Comparison of ENCODE assay signal across 8 cellular contexts in the genomic region with DNA sequence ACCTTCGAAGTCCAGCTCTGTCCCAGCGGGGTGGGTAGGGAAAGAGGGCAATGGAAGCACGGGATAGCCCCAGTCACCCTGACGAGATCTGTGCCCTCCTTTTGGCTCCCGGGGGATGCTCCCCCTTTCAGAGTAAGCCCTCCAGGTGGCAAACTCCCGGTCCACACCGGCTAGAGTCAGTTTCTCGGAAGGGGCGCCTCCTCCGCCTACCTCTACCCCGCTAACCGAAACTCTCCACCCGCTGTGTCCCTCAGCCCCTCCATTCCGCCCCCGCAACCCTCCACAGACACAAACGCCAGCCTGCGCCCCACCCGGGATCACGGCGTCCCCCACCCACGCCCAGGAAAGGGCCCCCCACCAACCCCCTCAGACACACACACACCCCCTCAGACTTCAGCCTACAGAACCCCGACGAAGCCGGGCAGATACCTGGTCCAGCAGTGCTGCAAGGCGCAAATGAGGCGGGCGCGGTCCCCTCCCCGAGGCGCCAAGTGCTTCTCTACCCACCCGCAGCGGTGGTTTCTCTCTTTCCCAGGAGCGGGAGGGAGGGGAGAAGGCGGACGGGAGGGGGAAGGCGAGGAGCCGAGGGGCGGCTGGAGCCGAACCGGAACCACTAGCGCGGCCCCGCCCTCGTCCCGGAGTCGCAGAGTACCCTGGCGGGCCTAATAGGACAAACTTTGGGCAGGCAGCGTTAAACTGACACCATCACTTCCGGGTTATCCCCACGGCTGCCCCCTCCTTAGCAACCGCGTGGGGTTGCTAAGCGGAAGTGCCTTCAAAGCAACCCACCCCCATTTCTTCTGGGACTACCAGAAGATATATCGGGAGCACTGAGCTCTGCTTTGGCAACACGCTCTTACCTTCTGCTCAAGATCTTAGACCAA. TPM values are rescaled to one million over a fixed set of nuclear protein-coding genes. Genes with fewer than 3 reads are reported as not detected.
DNase-seq lines count a peak whose midpoint lies in the region; ATAC-seq, FAIRE-seq and TF ChIP-seq lines count a peak whose summit lies in the region.

TSS of gene CSNK1G1 (minus strand) at position 615 of the 884 bp plus-strand sequence. CDS start 55,674 bp downstream, outside the sequence.

- intact Hi-C loops in left cardiac atrium (cut with DNase I): loop anchor here (10.0 kb wide), 2 partner anchors 141 to 151 kb away; no protein-coding TSS in a partner anchor
- intact Hi-C loops in posterior vena cava (cut with DNase I): loop anchor here in 1 of 2 donors (10.0 kb wide), 1 partner anchor 1731 kb away; no protein-coding TSS in a partner anchor
- intact Hi-C loops in upper lobe of right lung (cut with DNase I): no loop called here

- H3K4me1 Mint-ChIP-seq in T-helper 1 cell treated with Interleukin-12 subunit alpha and Interleukin-12 subunit beta and Interleukin-4 antibody, amounts not matched to agents 30 μg/mL and 1 μg/mL, for 36 hours (ENCODE audit: low read depth): peaks cover 19% of the 10 kb centered on the region

- peak; percentile 72 for DNase-seq in GM12892 (ENCODE audit: insufficient read length)
- peak; percentile 92 for DNase-seq in NCI-H1694 (lab: John Stamatoyannopoulos, UW)
- DNase-seq in amniotic stem cell (lab: John Stamatoyannopoulos, UW): peak; percentile 89
- DNase-seq in left cardiac atrium: peak; percentile 97
- DNase-seq in posterior vena cava (ENCODE audit: low spot score): peak; percentile 97
- DNase-seq in upper lobe of right lung: peak; percentile 97

- peak within 1 kb of the TSS; percentile 91 for H3K4me3 Mint-ChIP-seq in T-helper 1 cell treated with Interleukin-12 subunit alpha and Interleukin-12 subunit beta and Interleukin-4 antibody, amounts not matched to agents 30 μg/mL and 1 μg/mL, for 36 hours

- no peaks in the 10 kb centered on the region for H3K36me3 ChIP-seq in upper lobe of right lung

- H3K4me3 ChIP-seq in upper lobe of right lung: peak within 1 kb of the TSS; percentile 79

- H3K27me3 ChIP-seq in upper lobe of right lung: no peaks in the 10 kb centered on the region

- H3K4me1 ChIP-seq in upper lobe of right lung: peaks cover 11% of the 10 kb centered on the region

- no peaks in the 10 kb centered on the region for H3K9me3 ChIP-seq in upper lobe of right lung

- FAIRE-seq in GM12892 (lab: Jason Lieb, UNC): peak; percentile 96

- peak within 1 kb of the TSS; percentile 66 for H3K27ac ChIP-seq in upper lobe of right lung

- ATAC-seq in HG02884 (IDR thresholded peaks at IDR 0.05; ENCODE audit: unreplicated experiment): peak; percentile 91
- ATAC-seq in left cardiac atrium: peak; percentile 99 to 100
- ATAC-seq in upper lobe of right lung: peak; percentile 99

- no peaks in the 10 kb centered on the region for H3K27me3 Mint-ChIP-seq in T-helper 1 cell treated with Interleukin-12 subunit alpha and Interleukin-12 subunit beta and Interleukin-4 antibody, amounts not matched to agents 30 μg/mL and 1 μg/mL, for 36 hours (ENCODE audit: low read depth)

- H3K27ac Mint-ChIP-seq in T-helper 1 cell treated with Interleukin-12 subunit alpha and Interleukin-12 subunit beta and Interleukin-4 antibody, amounts not matched to agents 30 μg/mL and 1 μg/mL, for 36 hours: peak within 1 kb of the TSS; percentile 74

- TF ChIP-seq CTCF in upper lobe of right lung (IDR thresholded peaks at IDR 0.05): no peak

- H3K36me3 Mint-ChIP-seq in T-helper 1 cell treated with Interleukin-12 subunit alpha and Interleukin-12 subunit beta and Interleukin-4 antibody, amounts not matched to agents 30 μg/mL and 1 μg/mL, for 36 hours (ENCODE audit: low read depth): peaks cover 2% of the 10 kb centered on the region

- peak; percentile 52; the same call in 1 of the 2 replicates for TF ChIP-seq POLR2A in GM12892 (IDR thresholded peaks at IDR 0.05; ENCODE audit: low read depth, low read length)

- no peaks in the 10 kb centered on the region for H3K9me3 Mint-ChIP-seq in T-helper 1 cell treated with Interleukin-12 subunit alpha and Interleukin-12 subunit beta and Interleukin-4 antibody, amounts not matched to agents 30 μg/mL and 1 μg/mL, for 36 hours

RNA-seq across cellular contexts. Expression of gene CSNK1G1, which starts in this region (rescaled TPM):
- 14.9 TPM for polyA plus RNA-seq in GM12892 (2012; ENCODE audit: missing spikeins)
- total RNA-seq in left cardiac atrium (1 to 10 TPM; 8.6 to 9.7 TPM), posterior vena cava (10 to 100 TPM; 15.8 to 15.9 TPM), upper lobe of right lung (19.8 TPM)

Comparison
In these comparisons a context has a peak if more than half of its experiments do, and no peak if none do; other contexts are left out.
1. Peak in every context shown above with its lines: DNase-seq, ATAC-seq, H3K4me3 ChIP-seq and H3K27ac ChIP-seq.